ENCODE assay signal across 8 cellular contexts in genomic region chr9:109880276-109881169, GRCh38.
DNase-seq lines count a peak whose midpoint lies in the region; ATAC-seq, FAIRE-seq and TF ChIP-seq lines count a peak whose summit lies in the region.

No MANE protein-coding gene starts in this region.

- H3K9me3 ChIP-seq in heart right ventricle (no peaks in the 10 kb centered on the region), neuronal stem cell (replicated peaks in 1 of 2; ENCODE audit: control insufficient read depth in 2 of 2, insufficient read depth in 1 of 2, low read depth in 1 of 2, low read length in 2 of 2) (no peaks in the 10 kb centered on the region), aorta (ENCODE audit: control insufficient read depth, low read length) (no peaks in the 10 kb centered on the region)

- no peaks in the 10 kb centered on the region for H3K79me1 ChIP-seq in neuronal stem cell (ENCODE audit: low read depth, low read length)

- WGBS in heart right ventricle, 2 donors, result 71 to 73% methylated on average over 10 of the region's 10 CpGs
- WGBS in neuronal stem cell (ENCODE audit: extremely low coverage in 2 of 2, insufficient read length in 2 of 2, insufficient replicate concordance in 1 of 2), 2 donors, result no CpG with 5 or more reads among the region's 10 CpGs
- 85 to 91% methylated on average over 10 of the region's 10 CpGs for WGBS in aorta, 2 donors

- no peak overlapping the region for H2BK5ac ChIP-seq in neuronal stem cell (ENCODE audit: low read length)

- no peak overlapping the region for H3K4ac ChIP-seq in neuronal stem cell (ENCODE audit: low read length)

- H4K8ac ChIP-seq in neuronal stem cell (ENCODE audit: low read depth, low read length), result no peak overlapping the region

- H3K27me3 ChIP-seq in heart right ventricle (no peaks in the 10 kb centered on the region), neuronal stem cell (ENCODE audit: control insufficient read depth in 3 of 3, insufficient read depth in 3 of 3, low read depth in 1 of 3, low read length in 3 of 3) (no peaks in the 10 kb centered on the region), aorta (ENCODE audit: control insufficient read depth in 1 of 2, insufficient read depth in 2 of 2, low read length in 1 of 2) (no peaks in the 10 kb centered on the region)

- no peak for FAIRE-seq in RCC 7860 (lab: Jason Lieb, UNC)

- H2BK15ac ChIP-seq in neuronal stem cell (ENCODE audit: low read length), result no peak overlapping the region

- ATAC-seq in heart right ventricle (no peak), left ventricle myocardium superior (no peak), HG02885 (IDR thresholded peaks at IDR 0.05; ENCODE audit: poor library complexity, unreplicated experiment) (peak; percentile 73), aorta (ENCODE audit: low FRiP score) (no peak), GM18867 (IDR thresholded peaks at IDR 0.05; ENCODE audit: unreplicated experiment) (no peak)

- no peak overlapping the region for H2AFZ ChIP-seq in neuronal stem cell (ENCODE audit: low read length)

- TF ChIP-seq CTCF in heart right ventricle (IDR thresholded peaks at IDR 0.05), result peak; percentile 14 to 73 (median 56)

- no peak overlapping the region for H2BK12ac ChIP-seq in neuronal stem cell (ENCODE audit: low read length)

- H3K9ac ChIP-seq in neuronal stem cell (ENCODE audit: low read depth, low read length, poor library complexity), result no peak overlapping the region

- peaks cover 0 to 27% (median 5%) of the 10 kb centered on the region in 9 donors for H3K4me1 ChIP-seq in heart right ventricle
- no peaks in the 10 kb centered on the region for H3K4me1 ChIP-seq in neuronal stem cell (ENCODE audit: control insufficient read depth in 2 of 2, insufficient read depth in 1 of 2, low read depth in 1 of 2, low read length in 2 of 2)
- peaks cover 0 to 3% of the 10 kb centered on the region in 2 donors for H3K4me1 ChIP-seq in aorta (ENCODE audit: control insufficient read depth in 1 of 2, insufficient read depth in 2 of 2, low read length in 2 of 2)

- DNase-seq in heart right ventricle (no peak), left ventricle myocardium superior (no peak), RCC 7860 (ENCODE audit: low spot score) (peak; percentile 28), cerebellar cortex (ENCODE audit: low spot score) (peak; percentile 16), neuronal stem cell (ENCODE audit: low spot score) (peak; percentile 9), aorta (no peak)

- no peak overlapping the region for H2BK120ac ChIP-seq in neuronal stem cell (ENCODE audit: low read depth, low read length)

- H2AK5ac ChIP-seq in neuronal stem cell (ENCODE audit: low read depth, low read length), result no peak overlapping the region

- no peak overlapping the region for H3K4me2 ChIP-seq in neuronal stem cell (ENCODE audit: insufficient read depth, low read length, poor library complexity, severe bottlenecking)

- no peak overlapping the region for H3K23ac ChIP-seq in neuronal stem cell (ENCODE audit: low read depth, low read length, poor library complexity)

- intact Hi-C loops in heart right ventricle (cut with DNase I) (loop anchor here in 5 of 10 donors (5.0 to 10.0 kb wide), 3 partner anchors 56 to 306 kb away; no protein-coding TSS in a partner anchor), left ventricle myocardium superior (cut with micrococcal nuclease) (loop anchor here (10.0 kb wide), 1 partner anchor 306 kb away; no protein-coding TSS in a partner anchor), aorta (cut with DNase I) (no loop called here)

- H3K14ac ChIP-seq in neuronal stem cell (ENCODE audit: low read length), result no peak overlapping the region

- H3K27ac ChIP-seq in heart right ventricle, result no peak overlapping the region
- H3K27ac ChIP-seq in neuronal stem cell (replicated peaks; ENCODE audit: low read length), result no peak overlapping the region
- no peak overlapping the region for H3K27ac ChIP-seq in aorta (ENCODE audit: low read depth in 1 of 2, low read length in 2 of 2)

- no peak overlapping the region for H3K4me3 ChIP-seq in heart right ventricle
- H3K4me3 ChIP-seq in neuronal stem cell (ENCODE audit: low read length in 2 of 2), result no peak overlapping the region
- H3K4me3 ChIP-seq in aorta (ENCODE audit: low read length in 2 of 2), result no peak overlapping the region

- H3K36me3 ChIP-seq in heart right ventricle (peaks cover 0 to 15% (median 0%) of the 10 kb centered on the region in 9 donors), neuronal stem cell (replicated peaks in 1 of 2; ENCODE audit: control insufficient read depth in 2 of 2, insufficient read depth in 2 of 2, low read length in 2 of 2) (no peaks in the 10 kb centered on the region), aorta (ENCODE audit: control insufficient read depth in 1 of 2, insufficient read depth in 2 of 2, low read length in 1 of 2) (peaks cover 0 to 3% of the 10 kb centered on the region in 2 donors)

- no peak overlapping the region for H3K18ac ChIP-seq in neuronal stem cell (ENCODE audit: low read length)

- H4K91ac ChIP-seq in neuronal stem cell (ENCODE audit: low read depth, low read length, poor library complexity), result no peak overlapping the region

Comparison
In these comparisons a context has a peak if more than half of its experiments do, and no peak if none do; other contexts are left out.
1. DNase-seq: peak in RCC 7860 (single experiment), cerebellar cortex (single experiment) and neuronal stem cell (single experiment); none in heart right ventricle (0 of 2), left ventricle myocardium superior (single experiment) and aorta (0 of 2).